29 cellular contexts compared by ENCODE assay signal in the genomic region with DNA sequence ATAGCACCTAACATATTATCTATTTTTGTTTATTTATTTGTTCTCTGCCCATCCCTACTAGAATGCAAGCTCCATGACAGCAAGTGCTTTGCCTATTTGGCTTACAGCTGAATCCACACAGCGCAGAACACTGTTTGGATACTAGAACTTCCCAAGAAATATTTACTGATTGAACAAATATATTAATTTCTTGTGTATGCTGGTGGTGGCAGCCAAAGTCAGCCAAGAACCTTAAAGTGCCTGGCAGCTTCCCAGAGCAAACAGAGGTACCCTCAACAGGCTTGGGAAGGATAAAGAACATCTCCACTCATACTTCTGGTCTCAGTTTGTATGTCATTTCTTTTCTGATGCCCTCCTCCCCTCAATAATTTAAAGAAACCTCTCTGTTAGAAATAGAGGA.
"Had no signal": no experiment of that assay in that cellular context is flagged by ENCODE, and none has a peak within 500 bp of the region (broad histone marks: within the 10 kb centered on the region; RNA-seq: fewer than 3 reads in every experiment).

No MANE protein-coding gene starts in this region.

- H3K27ac ChIP-seq: ascending aorta, cardiac muscle cell, WERI-Rb-1 had no signal

- DNase-seq: activated CD4-positive, alpha-beta memory T cell treated with anti-CD3 and anti-CD28 coated beads, Interleukin-2, amount 10 ng/mL, durations not matched to agents 7 days and 5 days; activated CD4-positive, alpha-beta T cell treated with anti-CD3 and anti-CD28 coated beads for 1 hour; activated CD4-positive, alpha-beta T cell treated with anti-CD3 and anti-CD28 coated beads for 36 hours; activated CD4-positive, alpha-beta T cell treated with anti-CD3 and anti-CD28 coated beads for 48 hours; activated CD4-positive, alpha-beta T cell treated with anti-CD3 and anti-CD28 coated beads, Interleukin-2, amount 10 ng/mL, durations not matched to agents 7 days and 5 days; activated CD4-positive, alpha-beta T cell treated with anti-CD3 and anti-CD28 coated beads, Interleukin-2, amount 50 U/mL, for 48 hours; activated CD4-positive, CD25-positive, alpha-beta regulatory T cell; activated CD8-positive, alpha-beta memory T cell treated with anti-CD3 and anti-CD28 coated beads for 24 hours; activated CD8-positive, alpha-beta memory T cell treated with anti-CD3 and anti-CD28 coated beads, Interleukin-2, amount 10 ng/mL, durations not matched to agents 7 days and 5 days; activated CD8-positive, alpha-beta memory T cell treated with anti-CD3 and anti-CD28 coated beads, Interleukin-2, amount 50 U/mL, for 48 hours; activated CD8-positive, alpha-beta T cell treated with anti-CD3 and anti-CD28 coated beads, Interleukin-2, amount 10 ng/mL, durations not matched to agents 7 days and 5 days; activated effector memory CD4-positive, alpha-beta T cell treated with Interleukin-2 at 50 U/mL for 16 hours; activated gamma-delta T cell; activated naive CD4-positive, alpha-beta T cell treated with anti-CD3 and anti-CD28 coated beads, Interleukin-2, amount 10 ng/mL, durations not matched to agents 7 days and 5 days; activated naive CD4-positive, alpha-beta T cell treated with Interleukin-2 at 50 U/mL for 16 hours; activated naive CD8-positive, alpha-beta T cell treated with anti-CD3 and anti-CD28 coated beads, Interleukin-2, amount 10 ng/mL, durations not matched to agents 7 days and 5 days; activated naive CD8-positive, alpha-beta T cell treated with anti-CD3 and anti-CD28 coated beads, Interleukin-2, amount 50 U/mL, for 24 hours; activated T-cell treated with anti-CD3 and anti-CD28 coated beads, Interleukin-2, amount 50 U/mL, for 24 hours; activated T-cell treated with anti-CD3 and anti-CD28 coated beads, Interleukin-2, amount 50 U/mL, for 48 hours; amygdala; anterior cingulate cortex; caudate nucleus; cerebellar nuclear complex; T-helper 1 cell; T-helper 2 cell; T-helper 9 cell; WERI-Rb-1 had no signal
